Comparison of ENCODE assay signal across 12 cellular contexts in the genomic region with DNA sequence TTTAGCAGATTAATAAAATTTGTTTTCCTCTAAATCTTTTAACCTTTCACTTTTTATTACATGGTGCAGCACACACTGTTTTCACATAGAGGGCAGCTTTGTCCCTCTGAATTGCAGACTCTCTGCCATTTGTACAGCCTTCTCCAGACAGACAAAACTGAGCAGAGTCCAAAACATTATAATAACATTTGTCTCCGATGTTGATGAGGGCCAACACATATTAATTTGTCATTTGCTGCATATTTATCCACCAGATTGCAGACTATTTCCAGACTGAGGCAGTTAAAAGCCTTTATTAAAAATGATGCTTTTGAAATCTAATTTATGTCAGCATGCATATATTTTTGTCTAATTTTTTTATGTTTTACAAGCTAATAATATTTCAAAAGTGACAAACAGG.
DNase-seq lines count a peak whose midpoint lies in the region; ATAC-seq and TF ChIP-seq lines count a peak whose summit lies in the region.
"Had no signal": no experiment of that assay in that cellular context is flagged by ENCODE, and none has a peak within 500 bp of the region (broad histone marks: within the 10 kb centered on the region; RNA-seq: fewer than 3 reads in every experiment).

No MANE protein-coding gene starts in this region.

- no peak overlapping the region for H3K4me3 ChIP-seq in GM23338
- H3K4me3 ChIP-seq in cardiac fibroblast (replicated peaks in 1 of 2; ENCODE audit: low read depth in 2 of 2, low read length in 2 of 2): no peak overlapping the region
- H3K4me3 ChIP-seq: upper lobe of left lung had no signal

- H3K4me2 ChIP-seq in GM23338: no peak overlapping the region

- H3K4me1 ChIP-seq in GM23338 (ENCODE audit: insufficient read depth): no peaks in the 10 kb centered on the region
- H3K4me1 ChIP-seq: upper lobe of left lung had no signal

- no peak overlapping the region for H2AFZ ChIP-seq in GM23338

- H3K27me3 ChIP-seq in GM23338 (ENCODE audit: insufficient read depth): no peaks in the 10 kb centered on the region
- H3K27me3 ChIP-seq: upper lobe of left lung had no signal

- H4K20me1 ChIP-seq in GM23338 (replicated peaks; ENCODE audit: insufficient read depth): no peaks in the 10 kb centered on the region

- peak; percentile 34 to 49 for TF ChIP-seq CTCF in GM23338 (conservative IDR thresholded peaks at IDR 0.05; ENCODE audit: low read depth in 2 of 2)
- TF ChIP-seq CTCF in cardiac fibroblast (IDR thresholded peaks at IDR 0.05; ENCODE audit: low read depth, low read length): peak; percentile 52

- H3K27ac ChIP-seq in GM23338 (ENCODE audit: low read depth): no peak overlapping the region
- H3K27ac ChIP-seq: upper lobe of left lung had no signal

- POLR2A ChIA-PET in naive thymus-derived CD8-positive, alpha-beta T cell (lab: Charles Lee): no interaction called here

- peaks cover 9% of the 10 kb centered on the region; the same call in 2 of the 3 replicates for H3K36me3 Mint-ChIP-seq in GM23338 (ENCODE audit: low read depth)
- H3K36me3 Mint-ChIP-seq in naive thymus-derived CD8-positive, alpha-beta T cell: no peaks in the 10 kb centered on the region

- H3K79me2 ChIP-seq in GM23338 (replicated peaks; ENCODE audit: insufficient read depth): no peaks in the 10 kb centered on the region

- peaks cover 7% of the 10 kb centered on the region; the same call in 1 of the 2 replicates for H3K9me2 ChIP-seq in GM23338 (ENCODE audit: insufficient read depth)

- H3F3A ChIP-seq in GM23338 (replicated peaks; ENCODE audit: low read depth): no peaks in the 10 kb centered on the region

- H3K27me3 Mint-ChIP-seq in GM23338 (ENCODE audit: insufficient read depth, low read depth, poor library complexity): no peaks in the 10 kb centered on the region
- no peaks in the 10 kb centered on the region for H3K27me3 Mint-ChIP-seq in naive thymus-derived CD8-positive, alpha-beta T cell

- H3K9me3 Mint-ChIP-seq in GM23338: peaks cover 10% of the 10 kb centered on the region; the same call in 2 of the 3 replicates
- peaks cover 0 to 5% (median 0%) of the 10 kb centered on the region in 9 donors for H3K9me3 Mint-ChIP-seq in naive thymus-derived CD8-positive, alpha-beta T cell

- no peak overlapping the region for H3K27ac Mint-ChIP-seq in GM23338
- H3K27ac Mint-ChIP-seq in naive thymus-derived CD8-positive, alpha-beta T cell: no peak overlapping the region

- ATAC-seq in GM23338: no peak
- ATAC-seq in naive thymus-derived CD8-positive, alpha-beta T cell: no peak
- ATAC-seq in GM19328 (IDR thresholded peaks at IDR 0.05; ENCODE audit: unreplicated experiment): no peak

- H3K4me3 Mint-ChIP-seq in GM23338: no peak overlapping the region
- no peak overlapping the region for H3K4me3 Mint-ChIP-seq in naive thymus-derived CD8-positive, alpha-beta T cell

- H3K36me3 ChIP-seq in GM23338 (ENCODE audit: insufficient read depth): no peaks in the 10 kb centered on the region; the same call in 1 of the 2 replicates
- H3K36me3 ChIP-seq: upper lobe of left lung had no signal

- no peaks in the 10 kb centered on the region for H3K4me1 Mint-ChIP-seq in GM23338
- H3K4me1 Mint-ChIP-seq in naive thymus-derived CD8-positive, alpha-beta T cell: no peaks in the 10 kb centered on the region

- DNase-seq in GM23338 (ENCODE audit: low spot score) (peak; percentile 15), NCI-H2171 (lab: John Stamatoyannopoulos, UW) (peak; percentile 7), cardiac fibroblast (ENCODE audit: low read depth in 2 of 2) (peak; percentile 58 to 68), myocyte (ENCODE audit: low read depth) (peak; percentile 63), RPMI8226 (no peak), T-helper 2 cell (no peak)
- DNase-seq in naive thymus-derived CD8-positive, alpha-beta T cell: no peak
- DNase-seq: activated CD4-positive, alpha-beta T cell treated with anti-CD3 and anti-CD28 coated beads for 1 hour; islet precursor cell; NCI-H748 treated with DMSO at 0.1 percent for 48 hours; upper lobe of left lung had no signal

TF ChIP-seq in GM23338, 12 proteins besides CTCF, POLR2A, EP300 and RAD21:
- TF ChIP-seq STAT1 (IDR thresholded peaks at IDR 0.05; ENCODE audit: unreplicated experiment): no peak
- no peak for TF ChIP-seq CREB1 (CRISPR knock-in tag; IDR thresholded peaks at IDR 0.05; ENCODE audit: low read depth)
- no peak for TF ChIP-seq ZNF331 (CRISPR knock-in tag; IDR thresholded peaks at IDR 0.05; ENCODE audit: low read depth)
- TF ChIP-seq, protein P1, sequence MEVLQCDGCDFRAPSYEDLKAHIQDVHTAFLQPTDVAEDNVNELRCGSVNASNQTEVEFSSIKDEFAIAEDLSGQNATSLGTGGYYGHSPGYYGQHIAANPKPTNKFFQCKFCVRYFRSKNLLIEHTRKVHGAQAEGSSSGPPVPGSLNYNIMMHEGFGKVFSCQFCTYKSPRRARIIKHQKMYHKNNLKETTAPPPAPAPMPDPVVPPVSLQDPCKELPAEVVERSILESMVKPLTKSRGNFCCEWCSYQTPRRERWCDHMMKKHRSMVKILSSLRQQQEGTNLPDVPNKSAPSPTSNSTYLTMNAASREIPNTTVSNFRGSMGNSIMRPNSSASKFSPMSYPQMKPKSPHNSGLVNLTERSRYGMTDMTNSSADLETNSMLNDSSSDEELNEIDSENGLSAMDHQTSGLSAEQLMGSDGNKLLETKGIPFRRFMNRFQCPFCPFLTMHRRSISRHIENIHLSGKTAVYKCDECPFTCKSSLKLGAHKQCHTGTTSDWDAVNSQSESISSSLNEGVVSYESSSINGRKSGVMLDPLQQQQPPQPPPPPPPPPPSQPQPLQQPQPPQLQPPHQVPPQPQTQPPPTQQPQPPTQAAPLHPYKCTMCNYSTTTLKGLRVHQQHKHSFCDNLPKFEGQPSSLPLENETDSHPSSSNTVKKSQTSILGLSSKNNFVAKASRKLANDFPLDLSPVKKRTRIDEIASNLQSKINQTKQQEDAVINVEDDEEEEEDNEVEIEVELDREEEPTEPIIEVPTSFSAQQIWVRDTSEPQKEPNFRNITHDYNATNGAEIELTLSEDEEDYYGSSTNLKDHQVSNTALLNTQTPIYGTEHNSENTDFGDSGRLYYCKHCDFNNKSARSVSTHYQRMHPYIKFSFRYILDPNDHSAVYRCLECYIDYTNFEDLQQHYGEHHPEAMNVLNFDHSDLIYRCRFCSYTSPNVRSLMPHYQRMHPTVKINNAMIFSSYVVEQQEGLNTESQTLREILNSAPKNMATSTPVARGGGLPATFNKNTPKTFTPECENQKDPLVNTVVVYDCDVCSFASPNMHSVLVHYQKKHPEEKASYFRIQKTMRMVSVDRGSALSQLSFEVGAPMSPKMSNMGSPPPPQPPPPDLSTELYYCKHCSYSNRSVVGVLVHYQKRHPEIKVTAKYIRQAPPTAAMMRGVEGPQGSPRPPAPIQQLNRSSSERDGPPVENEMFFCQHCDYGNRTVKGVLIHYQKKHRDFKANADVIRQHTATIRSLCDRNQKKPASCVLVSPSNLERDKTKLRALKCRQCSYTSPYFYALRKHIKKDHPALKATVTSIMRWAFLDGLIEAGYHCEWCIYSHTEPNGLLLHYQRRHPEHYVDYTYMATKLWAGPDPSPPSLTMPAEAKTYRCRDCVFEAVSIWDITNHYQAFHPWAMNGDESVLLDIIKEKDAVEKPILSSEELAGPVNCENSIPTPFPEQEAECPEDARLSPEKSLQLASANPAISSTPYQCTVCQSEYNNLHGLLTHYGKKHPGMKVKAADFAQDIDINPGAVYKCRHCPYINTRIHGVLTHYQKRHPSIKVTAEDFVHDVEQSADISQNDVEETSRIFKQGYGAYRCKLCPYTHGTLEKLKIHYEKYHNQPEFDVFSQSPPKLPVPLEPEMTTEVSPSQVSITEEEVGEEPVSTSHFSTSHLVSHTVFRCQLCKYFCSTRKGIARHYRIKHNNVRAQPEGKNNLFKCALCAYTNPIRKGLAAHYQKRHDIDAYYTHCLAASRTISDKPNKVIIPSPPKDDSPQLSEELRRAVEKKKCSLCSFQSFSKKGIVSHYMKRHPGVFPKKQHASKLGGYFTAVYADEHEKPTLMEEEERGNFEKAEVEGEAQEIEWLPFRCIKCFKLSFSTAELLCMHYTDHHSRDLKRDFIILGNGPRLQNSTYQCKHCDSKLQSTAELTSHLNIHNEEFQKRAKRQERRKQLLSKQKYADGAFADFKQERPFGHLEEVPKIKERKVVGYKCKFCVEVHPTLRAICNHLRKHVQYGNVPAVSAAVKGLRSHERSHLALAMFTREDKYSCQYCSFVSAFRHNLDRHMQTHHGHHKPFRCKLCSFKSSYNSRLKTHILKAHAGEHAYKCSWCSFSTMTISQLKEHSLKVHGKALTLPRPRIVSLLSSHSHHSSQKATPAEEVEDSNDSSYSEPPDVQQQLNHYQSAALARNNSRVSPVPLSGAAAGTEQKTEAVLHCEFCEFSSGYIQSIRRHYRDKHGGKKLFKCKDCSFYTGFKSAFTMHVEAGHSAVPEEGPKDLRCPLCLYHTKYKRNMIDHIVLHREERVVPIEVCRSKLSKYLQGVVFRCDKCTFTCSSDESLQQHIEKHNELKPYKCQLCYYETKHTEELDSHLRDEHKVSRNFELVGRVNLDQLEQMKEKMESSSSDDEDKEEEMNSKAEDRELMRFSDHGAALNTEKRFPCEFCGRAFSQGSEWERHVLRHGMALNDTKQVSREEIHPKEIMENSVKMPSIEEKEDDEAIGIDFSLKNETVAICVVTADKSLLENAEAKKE (CRISPR knock-in tag; IDR thresholded peaks at IDR 0.05): no peak
- TF ChIP-seq NANOG (IDR thresholded peaks at IDR 0.05; ENCODE audit: borderline replicate concordance): no peak
- TF ChIP-seq EZH2 (IDR thresholded peaks at IDR 0.05; ENCODE audit: low read depth, unreplicated experiment): no peak
- no peak for TF ChIP-seq EZH2phosphoT487 (IDR thresholded peaks at IDR 0.05; ENCODE audit: unreplicated experiment)
- TF ChIP-seq ZNF114 (CRISPR knock-in tag; IDR thresholded peaks at IDR 0.05): no peak
TF ChIP-seq in GM23338: peak in this region for 0.

Comparison
In these comparisons a context has a peak if more than half of its experiments do, and no peak if none do; other contexts are left out.
1. DNase-seq: peak in GM23338 (single experiment), NCI-H2171 (single experiment), cardiac fibroblast (2 of 2) and myocyte (single experiment); none in RPMI8226 (single experiment), naive thymus-derived CD8-positive, alpha-beta T cell (0 of 10) and T-helper 2 cell (0 of 5).